In genomic region chr2:101287303-101287702, GRCh38 we compare ENCODE assay signal across 16 cellular contexts. TPM values are rescaled to one million over a fixed set of nuclear protein-coding genes. Genes with fewer than 3 reads are reported as not detected.
DNase-seq lines count a peak whose midpoint lies in the region; ATAC-seq, FAIRE-seq and TF ChIP-seq lines count a peak whose summit lies in the region.
"Had no signal": no experiment of that assay in that cellular context is flagged by ENCODE, and none has a peak within 500 bp of the region (broad histone marks: within the 10 kb centered on the region; RNA-seq: fewer than 3 reads in every experiment).

No MANE protein-coding gene starts in this region.

- no peak for TF ChIP-seq RAD21 in HepG2 (CRISPR knock-in tag; IDR thresholded peaks at IDR 0.05)

- H3K27me3 Mint-ChIP-seq in activated naive CD4-positive, alpha-beta T cell treated with anti-CD3 and anti-CD28 coated beads for 36 hours (ENCODE audit: low read depth) = no peaks in the 10 kb centered on the region
- H3K27me3 Mint-ChIP-seq in activated naive CD4-positive, alpha-beta T cell treated with anti-CD3 and anti-CD28 coated beads, Interleukin-2, amount 10 ng/mL, durations not matched to agents 7 days and 5 days = no peaks in the 10 kb centered on the region
- no peaks in the 10 kb centered on the region for H3K27me3 Mint-ChIP-seq in Caco-2 (ENCODE audit: insufficient read depth, unreplicated experiment)
- H3K27me3 Mint-ChIP-seq: B cell had no signal

- DNase-seq in activated naive CD4-positive, alpha-beta T cell treated with anti-CD3 and anti-CD28 coated beads for 36 hours = no peak
- no peak for DNase-seq in activated naive CD4-positive, alpha-beta T cell treated with anti-CD3 and anti-CD28 coated beads, Interleukin-2, amount 10 ng/mL, durations not matched to agents 7 days and 5 days
- DNase-seq in Caco-2 = no peak
- DNase-seq in HepG2 (ENCODE audit: low spot score) = no peak
- DNase-seq in NCI-H2029 treated with DMSO at 0.1 percent for 48 hours (lab: John Stamatoyannopoulos, UW) = no peak
- no peak for DNase-seq in NCI-H2227 treated with DMSO at 0.1 percent for 48 hours (lab: John Stamatoyannopoulos, UW)
- DNase-seq: DMS153, DMS79, GDM1, GM23248 had no signal

- H3K4me3 ChIP-seq in Caco-2 (ENCODE audit: low read depth, low read length) (no peak overlapping the region), HepG2 (replicated peaks in 1 of 3; ENCODE audit: insufficient read depth in 1 of 3, low read depth in 2 of 3, low read length in 3 of 3) (no peak overlapping the region), neutrophil (ENCODE audit: low read depth in 1 of 2, low read length in 1 of 2) (no peak overlapping the region)
- H3K4me3 ChIP-seq: BLaER1 treated with 17β-estradiol and CSF1 and Interleukin-3, amounts not matched to agents 10 nM and 100 nM; GM23248; HAP-1 had no signal

- ATAC-seq in HepG2 (peak; percentile 90), GM18519 (IDR thresholded peaks at IDR 0.05; ENCODE audit: low FRiP score, unreplicated experiment) (no peak)

- TF ChIP-seq POLR2A in HepG2 (IDR thresholded peaks at IDR 0.05; ENCODE audit: insufficient read depth in 1 of 2, low read depth in 2 of 2, low read length in 2 of 2) = no peak

- H3K4me1 Mint-ChIP-seq in activated naive CD4-positive, alpha-beta T cell treated with anti-CD3 and anti-CD28 coated beads for 36 hours (ENCODE audit: low read depth) = peaks cover 11% of the 10 kb centered on the region
- H3K4me1 Mint-ChIP-seq in activated naive CD4-positive, alpha-beta T cell treated with anti-CD3 and anti-CD28 coated beads, Interleukin-2, amount 10 ng/mL, durations not matched to agents 7 days and 5 days = peaks cover 25% of the 10 kb centered on the region
- H3K4me1 Mint-ChIP-seq in Caco-2 (ENCODE audit: low read depth, unreplicated experiment) = no peaks in the 10 kb centered on the region
- H3K4me1 Mint-ChIP-seq: B cell had no signal

- WGBS in HepG2 (ENCODE audit: low lambda C conversion rate) = 85% methylated on average over 2 of the region's 2 CpGs

- FAIRE-seq in HepG2 (lab: Jason Lieb, UNC) = no peak
- FAIRE-seq: GM19239 had no signal

- peaks cover 9% of the 10 kb centered on the region for H3K79me2 ChIP-seq in HepG2 (ENCODE audit: insufficient read depth, low read length)

- H3K36me3 ChIP-seq in Caco-2 (ENCODE audit: control insufficient read depth, insufficient read depth, low read length) (no peaks in the 10 kb centered on the region; the same call in 1 of the 2 replicates), HepG2 (replicated peaks in 1 of 2; ENCODE audit: control insufficient read depth in 1 of 2, insufficient read depth in 2 of 2, low read length in 2 of 2) (peaks cover 33 to 71% of the 10 kb centered on the region in 2 experiments), neutrophil (peaks cover 100% of the 10 kb centered on the region)

- H3K27ac Mint-ChIP-seq in activated naive CD4-positive, alpha-beta T cell treated with anti-CD3 and anti-CD28 coated beads for 36 hours = peak overlapping the region; percentile 13
- no peak overlapping the region for H3K27ac Mint-ChIP-seq in activated naive CD4-positive, alpha-beta T cell treated with anti-CD3 and anti-CD28 coated beads, Interleukin-2, amount 10 ng/mL, durations not matched to agents 7 days and 5 days
- no peak overlapping the region for H3K27ac Mint-ChIP-seq in Caco-2 (ENCODE audit: unreplicated experiment)
- H3K27ac Mint-ChIP-seq: B cell had no signal

- H3K9me3 ChIP-seq in Caco-2 (no peaks in the 10 kb centered on the region), HepG2 (ENCODE audit: low read length) (no peaks in the 10 kb centered on the region), neutrophil (no peaks in the 10 kb centered on the region)
- H3K9me3 ChIP-seq: BLaER1 treated with 17β-estradiol and CSF1 and Interleukin-3, amounts not matched to agents 10 nM and 100 nM; HAP-1 had no signal

- intact Hi-C loops in activated naive CD4-positive, alpha-beta T cell treated with anti-CD3 and anti-CD28 coated beads for 36 hours (cut with micrococcal nuclease) = no loop called here
- intact Hi-C loops in Caco-2 (cut with micrococcal nuclease; ENCODE audit: unreplicated experiment) (no loop called here), HepG2 (cut with micrococcal nuclease; ENCODE audit: unreplicated experiment) (no loop called here)

- POLR2A ChIA-PET in Caco-2 (lab: Charles Lee) (interaction anchor here (0.7 kb wide), 1 partner anchor 12 kb away, joined by 6 read pairs; no protein-coding TSS in a partner anchor), HepG2 (lab: Yijun Ruan, JAX) (interaction anchor here (1.7 kb wide), 1 partner anchor 21 kb away, joined by 5 read pairs; the partner anchor contains the start of gene RNF149)

- no peak overlapping the region for H2AFZ ChIP-seq in HepG2 (ENCODE audit: low read length)
- H2AFZ ChIP-seq: GM23248 had no signal

- H3K9ac ChIP-seq in HepG2 (ENCODE audit: insufficient read depth, low read depth, low read length) = no peak overlapping the region
- H3K9ac ChIP-seq: BLaER1 treated with 17β-estradiol and CSF1 and Interleukin-3, amounts not matched to agents 10 nM and 100 nM; GM23248 had no signal

- H3K9me3 Mint-ChIP-seq in activated naive CD4-positive, alpha-beta T cell treated with anti-CD3 and anti-CD28 coated beads for 36 hours = no peaks in the 10 kb centered on the region
- H3K9me3 Mint-ChIP-seq in activated naive CD4-positive, alpha-beta T cell treated with anti-CD3 and anti-CD28 coated beads, Interleukin-2, amount 10 ng/mL, durations not matched to agents 7 days and 5 days = no peaks in the 10 kb centered on the region
- H3K9me3 Mint-ChIP-seq in Caco-2 (ENCODE audit: unreplicated experiment) = no peaks in the 10 kb centered on the region

- TF ChIP-seq EP300 in HepG2 (IDR thresholded peaks at IDR 0.05; ENCODE audit: low read depth in 2 of 2, low read length in 2 of 2) (no peak), HepG2 (CRISPR knock-in tag; IDR thresholded peaks at IDR 0.05; ENCODE audit: borderline replicate concordance) (no peak)

- in situ Hi-C loops in HepG2 (cut with HindIII; ENCODE audit: extremely low pct_ligation_motif_present, low pct_unique_long_range_greater_than_20kb) = no loop called here

- H3K36me3 Mint-ChIP-seq in activated naive CD4-positive, alpha-beta T cell treated with anti-CD3 and anti-CD28 coated beads for 36 hours (ENCODE audit: low read depth) = peaks cover 22% of the 10 kb centered on the region
- H3K36me3 Mint-ChIP-seq in activated naive CD4-positive, alpha-beta T cell treated with anti-CD3 and anti-CD28 coated beads, Interleukin-2, amount 10 ng/mL, durations not matched to agents 7 days and 5 days = peaks cover 62% of the 10 kb centered on the region
- H3K36me3 Mint-ChIP-seq in Caco-2 (ENCODE audit: insufficient read depth, unreplicated experiment) = peaks cover 86% of the 10 kb centered on the region

- H3K27ac ChIP-seq in HepG2 (ENCODE audit: extremely low read length, insufficient read depth, low read length) (peak overlapping the region; percentile 11), neutrophil (peak overlapping the region; percentile 40)
- H3K27ac ChIP-seq: BLaER1 treated with 17β-estradiol and CSF1 and Interleukin-3, amounts not matched to agents 10 nM and 100 nM; GM23248 had no signal

- no peak overlapping the region for H3K4me2 ChIP-seq in HepG2 (ENCODE audit: low read depth, low read length)
- H3K4me2 ChIP-seq: BLaER1 treated with 17β-estradiol and CSF1 and Interleukin-3, amounts not matched to agents 10 nM and 100 nM had no signal

- H4K20me1 ChIP-seq in HepG2 (ENCODE audit: insufficient read depth, low read length) = peaks cover 4% of the 10 kb centered on the region; the same call in 1 of the 2 replicates

- TF ChIP-seq CTCF in Caco-2 (IDR thresholded peaks at IDR 0.05; ENCODE audit: insufficient read depth in 1 of 2, low read depth in 1 of 2, low read length in 1 of 2, severe bottlenecking in 1 of 2, unreplicated experiment in 1 of 2) (no peak), HepG2 (CRISPR knock-in tag; IDR thresholded peaks at IDR 0.05) (no peak), neutrophil (IDR thresholded peaks at IDR 0.05) (no peak)

- no peaks in the 10 kb centered on the region for H3K4me1 ChIP-seq in Caco-2
- H3K4me1 ChIP-seq in HepG2 (ENCODE audit: insufficient read depth, low read length) = peaks cover 25% of the 10 kb centered on the region
- peaks cover 9 to 29% of the 10 kb centered on the region in 2 experiments for H3K4me1 ChIP-seq in neutrophil (ENCODE audit: control insufficient read depth in 1 of 2, insufficient read depth in 1 of 2, low read depth in 1 of 2, low read length in 1 of 2)
- H3K4me1 ChIP-seq: HAP-1 had no signal

- H3K4me3 Mint-ChIP-seq in activated naive CD4-positive, alpha-beta T cell treated with anti-CD3 and anti-CD28 coated beads for 36 hours = no peak overlapping the region
- no peak overlapping the region for H3K4me3 Mint-ChIP-seq in activated naive CD4-positive, alpha-beta T cell treated with anti-CD3 and anti-CD28 coated beads, Interleukin-2, amount 10 ng/mL, durations not matched to agents 7 days and 5 days
- H3K4me3 Mint-ChIP-seq in Caco-2 (ENCODE audit: unreplicated experiment) = no peak overlapping the region
- H3K4me3 Mint-ChIP-seq: B cell had no signal

- H3K27me3 ChIP-seq in Caco-2 (replicated peaks; ENCODE audit: control insufficient read depth, insufficient read depth, low read length) (no peaks in the 10 kb centered on the region), HepG2 (ENCODE audit: control insufficient read depth in 1 of 2, insufficient read depth in 2 of 2, low read length in 2 of 2) (no peaks in the 10 kb centered on the region), neutrophil (no peaks in the 10 kb centered on the region)
- H3K27me3 ChIP-seq: BLaER1 treated with 17β-estradiol and CSF1 and Interleukin-3, amounts not matched to agents 10 nM and 100 nM had no signal

- CTCF ChIA-PET in activated naive CD4-positive, alpha-beta T cell treated with anti-CD3 and anti-CD28 coated beads for 36 hours (lab: Charles Lee) = interaction anchor here (1.7 kb wide), 1 partner anchor 25 kb away, joined by 4 read pairs; no protein-coding TSS in a partner anchor
- CTCF ChIA-PET in activated naive CD4-positive, alpha-beta T cell treated with anti-CD3 and anti-CD28 coated beads, Interleukin-2, amount 10 ng/mL, durations not matched to agents 7 days and 5 days (lab: Charles Lee) = no interaction called here
- CTCF ChIA-PET in Caco-2 (lab: Charles Lee) (interaction anchor here (1.3 kb wide), 1 partner anchor 10 kb away, joined by 3 read pairs; no protein-coding TSS in a partner anchor), HepG2 (lab: Yijun Ruan, JAX; ENCODE audit: low intra/inter-chr PET ratio, low total read pairs) (no interaction called here)

- BruUV-seq in Caco-2 (replicated peaks; lab: Mats Ljungman, UMichigan) (TSS peak; percentile 12), HepG2 (replicated peaks; lab: Mats Ljungman, UMichigan) (TSS peak; percentile 32)

RNA-seq across cellular contexts. Expression of gene RNF149, which starts 21.2 kb away (rescaled TPM):
- 10 to 100 TPM; 25.0 to 27.1 TPM for total RNA-seq in activated naive CD4-positive, alpha-beta T cell treated with anti-CD3 and anti-CD28 coated beads for 36 hours
- 96.8 and 101 TPM in 2 replicates for total RNA-seq in Caco-2 (2022)
- total RNA-seq in HepG2 (2016; rRNA removed; fragmentation: Illumina TruSeq; extraction: Trizol) = 45.7 and 109 TPM in 2 replicates
- 31.6 and 37.7 TPM in 2 replicates for total RNA-seq in HepG2 (2016; cell fraction: cytosol; rRNA removed; fragmentation: Illumina TruSeq; extraction: Trizol; ENCODE audit: low read depth)
- 40.9 and 111 TPM in 2 replicates for total RNA-seq in HepG2 (2016; cell fraction: insoluble cytoplasmic fraction; rRNA removed; fragmentation: Illumina TruSeq; extraction: Trizol)
- total RNA-seq in HepG2 (2016; cell fraction: membrane; rRNA removed; fragmentation: Illumina TruSeq; extraction: Trizol) = 40.3 and 50.9 TPM in 2 replicates
- 138 and 175 TPM in 2 replicates for total RNA-seq in HepG2 (2016; cell fraction: nucleus; rRNA removed; fragmentation: Illumina TruSeq; extraction: Trizol)
- polyA plus RNA-seq in HepG2 (2011; rRNA removed) = 87.2 and 87.6 TPM in 2 replicates
- 33.2 and 46.3 TPM in 2 replicates for polyA plus RNA-seq in HepG2 (2011; cell fraction: cytosol; rRNA removed)
- polyA plus RNA-seq in HepG2 (2011; cell fraction: nucleus; rRNA removed) = 67.6 and 82.1 TPM in 2 replicates
- polyA plus RNA-seq in HepG2 (2012) = 91.6 and 103 TPM in 2 replicates
- 12.2 and 15.7 TPM in 2 replicates for polyA plus RNA-seq in HepG2 (2016; cell fraction: cytosol; fragmentation: Illumina TruSeq; extraction: Trizol; ENCODE audit: low read depth)
- 37.5 and 38.4 TPM in 2 replicates for polyA plus RNA-seq in HepG2 (2016; cell fraction: insoluble cytoplasmic fraction; fragmentation: Illumina TruSeq; extraction: Trizol; ENCODE audit: low read depth)
- polyA plus RNA-seq in HepG2 (2016; cell fraction: membrane; fragmentation: Illumina TruSeq; extraction: Trizol; ENCODE audit: low read depth) = 22.7 and 27.3 TPM in 2 replicates
- polyA plus RNA-seq in HepG2 (2016; cell fraction: nucleus; fragmentation: Illumina TruSeq; extraction: Trizol; ENCODE audit: insufficient read depth, low read depth) = 273 and 274 TPM in 2 replicates
- 41.3 and 47.7 TPM in 2 replicates for polyA minus RNA-seq in HepG2 (2011; rRNA and poly(A)+ RNA removed; ENCODE audit: low replicate concordance)
- 41.9 and 57.0 TPM in 2 replicates for polyA minus RNA-seq in HepG2 (2011; cell fraction: cytosol; rRNA and poly(A)+ RNA removed)
- 147 and 171 TPM in 2 replicates for polyA minus RNA-seq in HepG2 (2011; cell fraction: nucleus; rRNA and poly(A)+ RNA removed)

RNA-seq across cellular contexts. Expression of gene CNOT11, which starts 34.6 kb away (rescaled TPM):
- 10 to 100 TPM; 38.3 to 40.3 TPM for total RNA-seq in activated naive CD4-positive, alpha-beta T cell treated with anti-CD3 and anti-CD28 coated beads for 36 hours
- total RNA-seq in Caco-2 (2022) (110 and 120 TPM in 2 replicates), HepG2 (2016; rRNA removed; fragmentation: Illumina TruSeq; extraction: Trizol) (100 and 114 TPM in 2 replicates)
- total RNA-seq in HepG2 (2016; cell fraction: cytosol; rRNA removed; fragmentation: Illumina TruSeq; extraction: Trizol; ENCODE audit: low read depth) = 34.2 and 39.4 TPM in 2 replicates
- 93.7 and 119 TPM in 2 replicates for total RNA-seq in HepG2 (2016; cell fraction: insoluble cytoplasmic fraction; rRNA removed; fragmentation: Illumina TruSeq; extraction: Trizol)
- 65.8 and 70.3 TPM in 2 replicates for total RNA-seq in HepG2 (2016; cell fraction: membrane; rRNA removed; fragmentation: Illumina TruSeq; extraction: Trizol)
- total RNA-seq in HepG2 (2016; cell fraction: nucleus; rRNA removed; fragmentation: Illumina TruSeq; extraction: Trizol) = 79.5 and 91.1 TPM in 2 replicates
- polyA plus RNA-seq in HepG2 (2011; rRNA removed) = 202 and 209 TPM in 2 replicates
- 91.7 and 128 TPM in 2 replicates for polyA plus RNA-seq in HepG2 (2011; cell fraction: cytosol; rRNA removed)
- polyA plus RNA-seq in HepG2 (2011; cell fraction: nucleus; rRNA removed) = 359 and 415 TPM in 2 replicates
- polyA plus RNA-seq in HepG2 (2012) = 100 and 126 TPM in 2 replicates
- polyA plus RNA-seq in HepG2 (2016; cell fraction: cytosol; fragmentation: Illumina TruSeq; extraction: Trizol; ENCODE audit: low read depth) = 35.1 and 35.8 TPM in 2 replicates
- polyA plus RNA-seq in HepG2 (2016; cell fraction: insoluble cytoplasmic fraction; fragmentation: Illumina TruSeq; extraction: Trizol; ENCODE audit: low read depth) = 160 and 184 TPM in 2 replicates
- polyA plus RNA-seq in HepG2 (2016; cell fraction: membrane; fragmentation: Illumina TruSeq; extraction: Trizol; ENCODE audit: low read depth) = 62.2 and 66.8 TPM in 2 replicates
- 277 TPM in 2 replicates for polyA plus RNA-seq in HepG2 (2016; cell fraction: nucleus; fragmentation: Illumina TruSeq; extraction: Trizol; ENCODE audit: insufficient read depth, low read depth)
- 74.3 and 87.7 TPM in 2 replicates for polyA minus RNA-seq in HepG2 (2011; rRNA and poly(A)+ RNA removed; ENCODE audit: low replicate concordance)
- polyA minus RNA-seq in HepG2 (2011; cell fraction: cytosol; rRNA and poly(A)+ RNA removed) = 102 and 132 TPM in 2 replicates
- polyA minus RNA-seq in HepG2 (2011; cell fraction: nucleus; rRNA and poly(A)+ RNA removed) = 80.2 and 123 TPM in 2 replicates

Comparison
In these comparisons a context has a peak if more than half of its experiments do, and no peak if none do; other contexts are left out.
1. CTCF ChIA-PET loops: an anchor here in activated naive CD4-positive, alpha-beta T cell treated with anti-CD3 and anti-CD28 coated beads for 36 hours (1.7 kb wide) and Caco-2 (1.3 kb wide); none called in activated naive CD4-positive, alpha-beta T cell treated with anti-CD3 and anti-CD28 coated beads, Interleukin-2, amount 10 ng/mL, durations not matched to agents 7 days and 5 days and HepG2.